20 cellular contexts compared by ENCODE assay signal in the genomic region with DNA sequence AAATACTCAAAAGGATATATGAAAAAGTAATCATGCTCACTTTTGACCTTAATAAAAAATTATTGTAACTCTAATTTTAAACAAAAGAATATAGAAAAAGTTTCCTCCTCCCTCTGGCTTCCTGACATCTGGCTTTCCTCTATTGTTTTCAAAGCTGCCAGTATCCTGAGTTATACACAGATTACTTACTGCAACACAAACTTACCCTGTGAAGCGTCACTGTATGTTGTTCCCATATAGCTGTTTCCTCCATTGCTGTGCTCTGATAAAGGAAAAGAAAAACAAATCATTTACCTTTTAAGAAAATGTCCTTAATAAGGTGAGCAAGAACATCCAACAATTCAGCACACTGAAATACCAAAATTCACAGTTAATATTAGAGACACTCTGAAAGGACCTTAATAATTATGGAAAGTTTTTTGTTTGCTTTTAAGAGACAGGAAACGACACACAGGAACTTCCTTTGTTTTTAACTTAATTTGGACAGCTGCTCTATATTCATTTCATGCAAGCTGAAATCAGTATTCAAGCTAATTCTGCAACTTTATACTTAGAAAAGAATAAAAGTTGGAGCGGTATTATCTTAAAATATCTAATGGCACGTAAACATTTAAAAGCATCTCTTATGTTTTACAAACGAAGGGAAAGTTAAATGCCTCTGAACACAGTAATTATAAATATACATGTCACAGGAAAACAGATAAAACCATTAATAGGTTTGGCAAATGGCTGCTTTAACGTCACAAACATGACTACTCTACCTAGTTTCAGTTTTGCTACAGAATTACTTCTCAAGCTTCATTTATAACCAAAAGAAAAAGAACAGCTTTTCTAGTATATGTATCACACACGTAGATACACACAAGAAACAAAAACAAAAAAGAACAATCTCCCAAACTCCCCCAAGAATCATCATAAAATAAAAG. TPM values are rescaled to one million over a fixed set of nuclear protein-coding genes. Genes with fewer than 3 reads are reported as not detected.
DNase-seq lines count a peak whose midpoint lies in the region; ATAC-seq and TF ChIP-seq lines count a peak whose summit lies in the region.
"Had no signal": no experiment of that assay in that cellular context is flagged by ENCODE, and none has a peak within 500 bp of the region (broad histone marks: within the 10 kb centered on the region; RNA-seq: fewer than 3 reads in every experiment).

No MANE protein-coding gene starts in this region.

- no peak overlapping the region for H2BK12ac ChIP-seq in mesenchymal stem cell (ENCODE audit: low read length in 2 of 2)

- no peak for TF ChIP-seq EP300 in sigmoid colon (IDR thresholded peaks at IDR 0.05)

- H3K27ac Mint-ChIP-seq in HFFc6, result peak overlapping the region; percentile 70
- H3K27ac Mint-ChIP-seq: activated CD4-positive, alpha-beta T cell treated with anti-CD3 and anti-CD28 coated beads for 36 hours had no signal

- no peaks in the 10 kb centered on the region; the same call in 1 of the 2 replicates for H3K9me3 Mint-ChIP-seq in HFFc6

- H3K27me3 ChIP-seq in hepatocyte (no peaks in the 10 kb centered on the region), sigmoid colon (no peaks in the 10 kb centered on the region), mesenchymal stem cell (ENCODE audit: control insufficient read depth in 1 of 2, insufficient read depth in 1 of 2, low read length in 2 of 2) (no peaks in the 10 kb centered on the region)
- H3K27me3 ChIP-seq: colonic mucosa had no signal

- H2BK15ac ChIP-seq in mesenchymal stem cell (ENCODE audit: low read depth, poor library complexity, severe bottlenecking), result no peak overlapping the region

- H3K4me2 ChIP-seq in hepatocyte (peak overlapping the region; percentile 55), mesenchymal stem cell (ENCODE audit: low read length, poor library complexity, severe bottlenecking) (no peak overlapping the region)
- H3K4me2 ChIP-seq: KMS-11 had no signal

- no peak overlapping the region for H2AK5ac ChIP-seq in mesenchymal stem cell (ENCODE audit: low read length, severe bottlenecking)

- H3K14ac ChIP-seq in mesenchymal stem cell (ENCODE audit: low read length in 2 of 2), result no peak overlapping the region

- H3K36me3 Mint-ChIP-seq in HFFc6 (ENCODE audit: low read depth), result peaks cover 37% of the 10 kb centered on the region

- H3K36me3 ChIP-seq in hepatocyte (replicated peaks; ENCODE audit: insufficient read depth, low read depth) (no peaks in the 10 kb centered on the region), sigmoid colon (peaks cover 0 to 4% (median 0%) of the 10 kb centered on the region in 4 donors), mesenchymal stem cell (ENCODE audit: control insufficient read depth in 1 of 2, insufficient read depth in 2 of 2, low read depth in 1 of 2, low read length in 2 of 2) (peaks cover 0 to 19% of the 10 kb centered on the region in 2 experiments)
- H3K36me3 ChIP-seq: colonic mucosa had no signal

- no peak overlapping the region for H2BK120ac ChIP-seq in mesenchymal stem cell (ENCODE audit: low read depth, low read length)

- H3K27ac ChIP-seq in cingulate gyrus (ENCODE audit: low read depth, low read length), result peak overlapping the region; percentile 15
- peak overlapping the region; percentile 43 for H3K27ac ChIP-seq in hepatocyte
- peak overlapping the region; percentile 7 to 45 (median 24) for H3K27ac ChIP-seq in sigmoid colon
- no peak overlapping the region for H3K27ac ChIP-seq in mesenchymal stem cell (ENCODE audit: low read length, poor library complexity, severe bottlenecking)
- H3K27ac ChIP-seq: colonic mucosa, KMS-11 had no signal

- no peak for TF ChIP-seq CTCF in HFFc6 (IDR thresholded peaks at IDR 0.05)
- no peak for TF ChIP-seq CTCF in hepatocyte (IDR thresholded peaks at IDR 0.05; ENCODE audit: poor library complexity)
- no peak for TF ChIP-seq CTCF in sigmoid colon (IDR thresholded peaks at IDR 0.05)

- intact Hi-C loops in sigmoid colon (cut with DNase I), result loop anchor here (10.0 kb wide), 1 partner anchor 456 kb away; no protein-coding TSS in a partner anchor

- H3K4me1 Mint-ChIP-seq in HFFc6 (ENCODE audit: low read depth), result peaks cover 61% of the 10 kb centered on the region

- ATAC-seq in HG02973 (IDR thresholded peaks at IDR 0.05; ENCODE audit: unreplicated experiment) (no peak), GM19467 (IDR thresholded peaks at IDR 0.05; ENCODE audit: unreplicated experiment) (no peak)
- ATAC-seq: activated CD4-positive, alpha-beta T cell treated with anti-CD3 and anti-CD28 coated beads for 36 hours; esophagus mucosa; left lobe of liver; naive thymus-derived CD4-positive, alpha-beta T cell had no signal

- no peak overlapping the region for H3K9ac ChIP-seq in mesenchymal stem cell (ENCODE audit: low read length)
- H3K9ac ChIP-seq: KMS-11 had no signal

- H3K4me3 Mint-ChIP-seq in HFFc6, result peak overlapping the region; percentile 63
- H3K4me3 Mint-ChIP-seq: activated CD4-positive, alpha-beta T cell treated with anti-CD3 and anti-CD28 coated beads for 36 hours; naive thymus-derived CD4-positive, alpha-beta T cell had no signal

- DNase-seq in HFFc6 (no peak), hepatocyte (ENCODE audit: low spot score) (no peak), sigmoid colon (no peak), mesenchymal stem cell (no peak)
- DNase-seq in activated effector memory CD4-positive, alpha-beta T cell treated with Interleukin-2 at 50 U/mL for 16 hours, result no peak
- DNase-seq: activated CD4-positive, alpha-beta T cell treated with anti-CD3 and anti-CD28 coated beads for 36 hours; activated naive CD4-positive, alpha-beta T cell; aorta; Caco-2; colonic mucosa; GOT3; naive thymus-derived CD4-positive, alpha-beta T cell; NCI-H2227 treated with DMSO at 0.1 percent for 48 hours; SHP77 had no signal

- H3K9me2 ChIP-seq in hepatocyte (replicated peaks; ENCODE audit: insufficient read depth), result no peaks in the 10 kb centered on the region

- H3K27me3 Mint-ChIP-seq in HFFc6 (ENCODE audit: insufficient read depth), result no peaks in the 10 kb centered on the region; the same call in 1 of the 2 replicates

- H3K9me3 ChIP-seq in hepatocyte (ENCODE audit: low read depth), result no peaks in the 10 kb centered on the region
- H3K9me3 ChIP-seq in sigmoid colon, result no peaks in the 10 kb centered on the region
- no peaks in the 10 kb centered on the region for H3K9me3 ChIP-seq in mesenchymal stem cell (ENCODE audit: control insufficient read depth, low read length)
- H3K9me3 ChIP-seq: Caco-2, colonic mucosa had no signal

- H2AFZ ChIP-seq in hepatocyte, result no peak overlapping the region
- no peak overlapping the region for H2AFZ ChIP-seq in mesenchymal stem cell (ENCODE audit: low read depth, low read length)

- no peak overlapping the region for H3K4ac ChIP-seq in mesenchymal stem cell (ENCODE audit: low read depth in 1 of 2, low read length in 2 of 2)

- no peak overlapping the region for H2BK5ac ChIP-seq in mesenchymal stem cell (ENCODE audit: low read depth, low read length, poor library complexity, severe bottlenecking)

- H3K79me2 ChIP-seq in hepatocyte, result peaks cover 97% of the 10 kb centered on the region

- peaks cover 40% of the 10 kb centered on the region for H4K20me1 ChIP-seq in hepatocyte (ENCODE audit: insufficient read depth, poor library complexity, severe bottlenecking)

- H3K79me1 ChIP-seq in mesenchymal stem cell (replicated peaks; ENCODE audit: low read length, poor library complexity, severe bottlenecking), result peaks cover 3% of the 10 kb centered on the region

- peak overlapping the region; percentile 4 for H3K4me3 ChIP-seq in hepatocyte
- H3K4me3 ChIP-seq in sigmoid colon, result peak overlapping the region in 2 of 4 donors; percentile 10 to 12
- H3K4me3 ChIP-seq in mesenchymal stem cell (ENCODE audit: insufficient read depth in 1 of 2, low read depth in 1 of 2, low read length in 2 of 2), result no peak overlapping the region
- H3K4me3 ChIP-seq: colonic mucosa had no signal

- H3K18ac ChIP-seq in mesenchymal stem cell (ENCODE audit: low read depth in 1 of 2, low read length in 2 of 2), result no peak overlapping the region

- H4K91ac ChIP-seq in mesenchymal stem cell (ENCODE audit: low read length), result no peak overlapping the region

- no peak overlapping the region for H3K23ac ChIP-seq in mesenchymal stem cell (ENCODE audit: low read length in 2 of 2)

- H3K4me1 ChIP-seq in hepatocyte (ENCODE audit: insufficient read depth), result peaks cover 31% of the 10 kb centered on the region
- H3K4me1 ChIP-seq in sigmoid colon, result peaks cover 0 to 61% (median 55%) of the 10 kb centered on the region in 4 donors
- no peaks in the 10 kb centered on the region for H3K4me1 ChIP-seq in mesenchymal stem cell (ENCODE audit: control insufficient read depth, insufficient read depth, low read depth, low read length)
- H3K4me1 ChIP-seq: colonic mucosa had no signal

- WGBS in hepatocyte (ENCODE audit: low lambda C conversion rate, missing lambda C conversion rate), result 61% methylated on average over 7 of the region's 7 CpGs
- 62 to 76% methylated on average over 7 of the region's 7 CpGs for WGBS in sigmoid colon, 2 donors
- 54% methylated on average over 4 of the region's 7 CpGs for WGBS in mesenchymal stem cell

- no peak overlapping the region for H4K8ac ChIP-seq in mesenchymal stem cell (ENCODE audit: low read length)

- no peak for TF ChIP-seq POLR2A in sigmoid colon (IDR thresholded peaks at IDR 0.05)

RNA-seq across cellular contexts. Expression of a gene that starts 21.6 kb away (rescaled TPM):
- 10 to 100 TPM; 60.1 to 76.3 (median 70.4) TPM for total RNA-seq in HFFc6 (2021; fragmentation: NEBNext Ultra II Directional; extraction: Animal tissue kit (Norgen Biotek cat#: 25700))
- total RNA-seq in hepatocyte (75.2 and 88.7 TPM in 2 replicates), sigmoid colon (100 to 1,000 TPM in 2 of 4 donors, 10 to 100 TPM in 2; 92.0 to 134 (median 107) TPM)
- polyA plus RNA-seq in hepatocyte (34.4 and 42.3 TPM in 2 replicates), sigmoid colon (10 to 100 TPM; 21.3 to 33.0 (median 28.0) TPM)
- polyA plus RNA-seq in mesenchymal stem cell (2013, experiment 1 of 2), result 44.3 TPM
- polyA plus RNA-seq in mesenchymal stem cell (2013, experiment 2 of 2), result 41.4 TPM
- total RNA-seq: naive thymus-derived CD4-positive, alpha-beta T cell had no signal
- polyA plus RNA-seq: naive thymus-derived CD4-positive, alpha-beta T cell had no signal
